ENCODE assay signal across 8 cellular contexts in the genomic region with DNA sequence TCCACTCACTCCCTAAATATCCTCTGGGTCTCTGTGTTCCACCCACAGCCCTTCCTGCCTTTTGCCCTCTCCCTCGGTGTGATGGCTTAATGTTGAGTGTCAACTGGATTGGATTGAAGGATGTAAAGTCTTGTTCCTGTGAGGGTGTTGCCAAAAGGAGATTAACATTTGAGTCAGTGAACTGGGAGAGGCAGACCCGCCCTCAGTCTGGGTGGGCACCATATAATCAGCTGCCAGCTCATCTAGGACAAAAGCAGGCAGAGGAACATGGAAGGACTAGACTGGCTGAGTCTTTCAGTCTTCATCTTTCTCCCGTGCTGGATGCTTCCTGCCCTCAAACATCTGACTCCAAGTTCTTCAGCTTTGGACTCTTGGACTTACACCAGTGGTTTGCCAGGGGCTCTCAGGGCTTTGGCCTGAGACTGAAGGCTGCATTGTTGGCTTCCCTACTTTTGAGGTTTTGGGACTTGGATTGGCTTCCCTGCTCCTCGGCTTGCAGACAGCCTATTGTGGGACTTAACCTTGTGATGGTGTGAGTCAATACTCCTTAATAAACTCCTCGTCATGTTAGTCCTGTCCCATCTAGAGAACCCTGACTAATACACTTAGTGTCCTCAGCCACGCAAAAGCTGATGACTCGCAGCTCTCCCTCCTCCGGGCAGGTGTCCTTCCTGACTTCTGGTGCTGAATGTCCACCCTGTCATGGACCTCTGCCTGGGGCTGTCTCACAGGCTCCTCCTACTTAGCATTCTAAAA. TPM values are rescaled to one million over a fixed set of nuclear protein-coding genes. Genes with fewer than 3 reads are reported as not detected.
DNase-seq lines count a peak whose midpoint lies in the region; ATAC-seq and TF ChIP-seq lines count a peak whose summit lies in the region.

No MANE protein-coding gene starts in this region.

- H3K9me3 Mint-ChIP-seq in activated T-cell treated with anti-CD3 and anti-CD28 coated beads, Interleukin-2, amount 50 U/mL, for 72 hours: peaks cover 4 to 5% of the 10 kb centered on the region in 2 donors
- H3K9me3 Mint-ChIP-seq in activated T-helper 1 cell treated with anti-CD3 and anti-CD28 coated beads, Interleukin-12 subunit alpha, Interleukin-12 subunit beta, Interleukin-2, Interleukin-4 antibody, amounts not matched to agents 30 ng/mL and 10 ng/mL and 1 ng/mL, durations not matched to agents 14 hours and 24 hours and 36 hours: peaks cover 8% of the 10 kb centered on the region
- peaks cover 5% of the 10 kb centered on the region in 2 donors for H3K9me3 Mint-ChIP-seq in stimulated activated naive B cell treated with anti-CD40 and anti-IgM and Interleukin-4, amounts not matched to agents 10 μg/mL and 1 μg/mL and 100 μg/mL, for 72 hours

- TF ChIP-seq CTCF in foreskin fibroblast (IDR thresholded peaks at IDR 0.05; ENCODE audit: low read depth, low read length): no peak

- intact Hi-C loops in activated T-helper 1 cell treated with anti-CD3 and anti-CD28 coated beads, Interleukin-12 subunit alpha, Interleukin-12 subunit beta, Interleukin-2, Interleukin-4 antibody, amounts not matched to agents 30 ng/mL and 10 ng/mL and 1 ng/mL, durations not matched to agents 14 hours and 24 hours and 36 hours (cut with micrococcal nuclease): no loop called here

- H3K36me3 Mint-ChIP-seq in activated T-cell treated with anti-CD3 and anti-CD28 coated beads, Interleukin-2, amount 50 U/mL, for 72 hours (ENCODE audit: insufficient read depth in 2 of 2): peaks cover 26 to 38% of the 10 kb centered on the region in 2 donors
- peaks cover 53% of the 10 kb centered on the region for H3K36me3 Mint-ChIP-seq in activated T-helper 1 cell treated with anti-CD3 and anti-CD28 coated beads, Interleukin-12 subunit alpha, Interleukin-12 subunit beta, Interleukin-2, Interleukin-4 antibody, amounts not matched to agents 30 ng/mL and 10 ng/mL and 1 ng/mL, durations not matched to agents 14 hours and 24 hours and 36 hours (ENCODE audit: low read depth)
- peaks cover 49 to 60% of the 10 kb centered on the region in 2 donors for H3K36me3 Mint-ChIP-seq in stimulated activated naive B cell treated with anti-CD40 and anti-IgM and Interleukin-4, amounts not matched to agents 10 μg/mL and 1 μg/mL and 100 μg/mL, for 72 hours

- H3K27ac Mint-ChIP-seq in activated T-cell treated with anti-CD3 and anti-CD28 coated beads, Interleukin-2, amount 50 U/mL, for 72 hours: peak overlapping the region; percentile 42
- H3K27ac Mint-ChIP-seq in activated T-helper 1 cell treated with anti-CD3 and anti-CD28 coated beads, Interleukin-12 subunit alpha, Interleukin-12 subunit beta, Interleukin-2, Interleukin-4 antibody, amounts not matched to agents 30 ng/mL and 10 ng/mL and 1 ng/mL, durations not matched to agents 14 hours and 24 hours and 36 hours: peak overlapping the region; percentile 59
- H3K27ac Mint-ChIP-seq in stimulated activated naive B cell treated with anti-CD40 and anti-IgM and Interleukin-4, amounts not matched to agents 10 μg/mL and 1 μg/mL and 100 μg/mL, for 72 hours: peak overlapping the region; percentile 69

- no peaks in the 10 kb centered on the region for H3K27me3 Mint-ChIP-seq in activated T-cell treated with anti-CD3 and anti-CD28 coated beads, Interleukin-2, amount 50 U/mL, for 72 hours (ENCODE audit: low read depth)
- H3K27me3 Mint-ChIP-seq in activated T-helper 1 cell treated with anti-CD3 and anti-CD28 coated beads, Interleukin-12 subunit alpha, Interleukin-12 subunit beta, Interleukin-2, Interleukin-4 antibody, amounts not matched to agents 30 ng/mL and 10 ng/mL and 1 ng/mL, durations not matched to agents 14 hours and 24 hours and 36 hours (ENCODE audit: insufficient read depth): no peaks in the 10 kb centered on the region
- H3K27me3 Mint-ChIP-seq in stimulated activated naive B cell treated with anti-CD40 and anti-IgM and Interleukin-4, amounts not matched to agents 10 μg/mL and 1 μg/mL and 100 μg/mL, for 72 hours: no peaks in the 10 kb centered on the region

- DNase-seq in activated T-cell treated with anti-CD3 and anti-CD28 coated beads, Interleukin-2, amount 50 U/mL, for 72 hours: no peak
- no peak for DNase-seq in activated T-cell treated with anti-CD3 and anti-CD28 coated beads for 4 hours
- DNase-seq in activated T-helper 1 cell treated with anti-CD3 and anti-CD28 coated beads, Interleukin-12 subunit alpha, Interleukin-12 subunit beta, Interleukin-2, Interleukin-4 antibody, amounts not matched to agents 30 ng/mL and 10 ng/mL and 1 ng/mL, durations not matched to agents 14 hours and 24 hours and 36 hours (ENCODE audit: low spot score): no peak
- DNase-seq in foreskin fibroblast: peak; percentile 88 to 91
- no peak for DNase-seq in stimulated activated naive B cell treated with anti-CD40 and anti-IgM and Interleukin-4, amounts not matched to agents 10 μg/mL and 1 μg/mL and 100 μg/mL, for 72 hours
- DNase-seq in NCI-H1436 (lab: John Stamatoyannopoulos, UW): no peak
- DNase-seq in NCI-H187 (lab: John Stamatoyannopoulos, UW): no peak

- ATAC-seq in activated T-cell treated with anti-CD3 and anti-CD28 coated beads, Interleukin-2, amount 50 U/mL, for 72 hours (replicated peaks in 1 of 2): no peak
- no peak for ATAC-seq in stimulated activated naive B cell treated with anti-CD40 and anti-IgM and Interleukin-4, amounts not matched to agents 10 μg/mL and 1 μg/mL and 100 μg/mL, for 72 hours (replicated peaks)
- no peak for ATAC-seq in GM18519 (IDR thresholded peaks at IDR 0.05; ENCODE audit: low FRiP score, unreplicated experiment)

- H3K4me3 Mint-ChIP-seq in activated T-cell treated with anti-CD3 and anti-CD28 coated beads, Interleukin-2, amount 50 U/mL, for 72 hours: peak overlapping the region; percentile 39 to 59
- peak overlapping the region; percentile 58 for H3K4me3 Mint-ChIP-seq in activated T-helper 1 cell treated with anti-CD3 and anti-CD28 coated beads, Interleukin-12 subunit alpha, Interleukin-12 subunit beta, Interleukin-2, Interleukin-4 antibody, amounts not matched to agents 30 ng/mL and 10 ng/mL and 1 ng/mL, durations not matched to agents 14 hours and 24 hours and 36 hours
- peak overlapping the region; percentile 12 to 15 for H3K4me3 Mint-ChIP-seq in stimulated activated naive B cell treated with anti-CD40 and anti-IgM and Interleukin-4, amounts not matched to agents 10 μg/mL and 1 μg/mL and 100 μg/mL, for 72 hours

- H3K4me3 ChIP-seq in foreskin fibroblast (ENCODE audit: low read depth in 1 of 2, low read length in 2 of 2): no peak overlapping the region

- H3K4me1 Mint-ChIP-seq in activated T-cell treated with anti-CD3 and anti-CD28 coated beads, Interleukin-2, amount 50 U/mL, for 72 hours (ENCODE audit: low read depth): peaks cover 66% of the 10 kb centered on the region
- peaks cover 69% of the 10 kb centered on the region for H3K4me1 Mint-ChIP-seq in activated T-helper 1 cell treated with anti-CD3 and anti-CD28 coated beads, Interleukin-12 subunit alpha, Interleukin-12 subunit beta, Interleukin-2, Interleukin-4 antibody, amounts not matched to agents 30 ng/mL and 10 ng/mL and 1 ng/mL, durations not matched to agents 14 hours and 24 hours and 36 hours (ENCODE audit: low read depth)
- H3K4me1 Mint-ChIP-seq in stimulated activated naive B cell treated with anti-CD40 and anti-IgM and Interleukin-4, amounts not matched to agents 10 μg/mL and 1 μg/mL and 100 μg/mL, for 72 hours: peaks cover 37 to 61% of the 10 kb centered on the region in 2 donors

RNA-seq across cellular contexts. Expression of a gene that starts 5.9 kb away (rescaled TPM):
- 10 to 100 TPM; 70.5 to 90.5 TPM for total RNA-seq in activated T-cell treated with anti-CD3 and anti-CD28 coated beads, Interleukin-2, amount 50 U/mL, for 72 hours
- 28.2 and 28.6 TPM in 2 replicates for total RNA-seq in activated T-helper 1 cell treated with anti-CD3 and anti-CD28 coated beads, Interleukin-12 subunit alpha, Interleukin-12 subunit beta, Interleukin-2, Interleukin-4 antibody, amounts not matched to agents 30 ng/mL and 10 ng/mL and 1 ng/mL, durations not matched to agents 14 hours and 24 hours and 36 hours

RNA-seq across cellular contexts. Expression of a gene that starts 59.3 kb away (rescaled TPM):
- 10 to 100 TPM; 18.5 to 30.3 TPM for total RNA-seq in activated T-cell treated with anti-CD3 and anti-CD28 coated beads, Interleukin-2, amount 50 U/mL, for 72 hours
- total RNA-seq in activated T-helper 1 cell treated with anti-CD3 and anti-CD28 coated beads, Interleukin-12 subunit alpha, Interleukin-12 subunit beta, Interleukin-2, Interleukin-4 antibody, amounts not matched to agents 30 ng/mL and 10 ng/mL and 1 ng/mL, durations not matched to agents 14 hours and 24 hours and 36 hours: 16.6 and 16.7 TPM in 2 replicates

Comparison
In these comparisons a context has a peak if more than half of its experiments do, and no peak if none do; other contexts are left out.
1. DNase-seq: peak in foreskin fibroblast (2 of 2); none in activated T-cell treated with anti-CD3 and anti-CD28 coated beads, Interleukin-2, amount 50 U/mL, for 72 hours (0 of 2), activated T-cell treated with anti-CD3 and anti-CD28 coated beads for 4 hours (single experiment), activated T-helper 1 cell treated with anti-CD3 and anti-CD28 coated beads, Interleukin-12 subunit alpha, Interleukin-12 subunit beta, Interleukin-2, Interleukin-4 antibody, amounts not matched to agents 30 ng/mL and 10 ng/mL and 1 ng/mL, durations not matched to agents 14 hours and 24 hours and 36 hours (single experiment), stimulated activated naive B cell treated with anti-CD40 and anti-IgM and Interleukin-4, amounts not matched to agents 10 μg/mL and 1 μg/mL and 100 μg/mL, for 72 hours (single experiment), NCI-H1436 (single experiment) and NCI-H187 (0 of 2).
2. Peak in every context shown above with its lines, with median percentiles within 50 percentile points of each other: H3K27ac Mint-ChIP-seq and H3K4me3 Mint-ChIP-seq.